In the genomic region with DNA sequence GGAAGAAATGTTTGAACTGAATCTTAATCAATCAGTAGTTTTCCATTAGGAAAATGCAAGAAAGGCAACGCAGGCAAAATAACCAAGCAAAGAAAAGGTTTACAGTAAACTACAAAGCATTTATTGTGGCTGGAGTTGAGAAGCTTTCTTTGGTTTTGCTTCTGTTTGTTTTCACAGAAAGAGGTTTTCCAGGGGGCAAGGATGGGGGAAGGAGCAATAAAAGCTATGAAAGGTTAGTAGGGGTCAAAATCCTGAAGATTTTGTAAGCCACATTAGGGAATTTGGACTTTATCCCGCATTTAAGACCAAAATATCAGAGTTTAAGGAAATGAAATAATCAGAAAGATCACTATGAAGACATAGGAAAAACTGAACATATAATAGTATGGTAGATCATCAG, we compare ENCODE assay signal across 21 cellular contexts. TPM values are rescaled to one million over a fixed set of nuclear protein-coding genes. Genes with fewer than 3 reads are reported as not detected.
DNase-seq lines count a peak whose midpoint lies in the region; ATAC-seq and TF ChIP-seq lines count a peak whose summit lies in the region.
"Had no signal": no experiment of that assay in that cellular context is flagged by ENCODE, and none has a peak within 500 bp of the region (broad histone marks: within the 10 kb centered on the region; RNA-seq: fewer than 3 reads in every experiment).

No MANE protein-coding gene starts in this region.

- peaks cover 0 to 25% (median 0%) of the 10 kb centered on the region in 3 donors for H3K36me3 ChIP-seq in tibial nerve

- H3K27me3 Mint-ChIP-seq in activated CD4-positive, alpha-beta T cell treated with anti-CD3 and anti-CD28 coated beads for 36 hours = no peaks in the 10 kb centered on the region
- H3K27me3 Mint-ChIP-seq in brain = no peaks in the 10 kb centered on the region
- H3K27me3 Mint-ChIP-seq in osteocyte (ENCODE audit: unreplicated experiment) = no peaks in the 10 kb centered on the region
- H3K27me3 Mint-ChIP-seq: CD8-positive, alpha-beta memory T cell had no signal

- H3K4me3 ChIP-seq in tibial nerve = no peak overlapping the region
- H3K4me3 ChIP-seq: BLaER1, SJSA1 had no signal

- no peak for TF ChIP-seq EP300 in tibial nerve (IDR thresholded peaks at IDR 0.05)

- H3K27me3 ChIP-seq in tibial nerve = no peaks in the 10 kb centered on the region
- H3K27me3 ChIP-seq: BLaER1, SJSA1 had no signal

- ATAC-seq in activated CD4-positive, alpha-beta T cell treated with anti-CD3 and anti-CD28 coated beads for 36 hours = no peak
- ATAC-seq in GM19035 (IDR thresholded peaks at IDR 0.05; ENCODE audit: unreplicated experiment) (no peak), HG02870 (IDR thresholded peaks at IDR 0.05; ENCODE audit: unreplicated experiment) (no peak), SK-N-SH treated with all-trans-retinoic acid at 6 μM for 48 hours (no peak)
- ATAC-seq: PC-3 had no signal

- H3K36me3 Mint-ChIP-seq in activated CD4-positive, alpha-beta T cell treated with anti-CD3 and anti-CD28 coated beads for 36 hours (ENCODE audit: low read depth) = peaks cover 20% of the 10 kb centered on the region
- H3K36me3 Mint-ChIP-seq in brain = peaks cover 42% of the 10 kb centered on the region
- H3K36me3 Mint-ChIP-seq in osteocyte (ENCODE audit: unreplicated experiment) = peaks cover 25% of the 10 kb centered on the region

- H3K27ac ChIP-seq in tibial nerve = peak overlapping the region in 1 of 4 donors; percentile 6
- H3K27ac ChIP-seq: 22Rv1, BLaER1, KMS-11, SJSA1 had no signal

- DNase-seq in activated CD4-positive, alpha-beta T cell treated with anti-CD3 and anti-CD28 coated beads for 36 hours = no peak
- no peak for DNase-seq in activated CD4-positive, alpha-beta T cell treated with anti-CD3 and anti-CD28 coated beads for 1 hour
- no peak for DNase-seq in osteocyte (ENCODE audit: extremely low spot score, unreplicated experiment)
- no peak for DNase-seq in tibial nerve (ENCODE audit: low spot score in 2 of 2)
- DNase-seq: CD8-positive, alpha-beta memory T cell; DND-41; GF-D8; GOT3; NCI-H1436; NCI-H2081; NCI-H82; PC-3; SW 1271 had no signal

- POLR2A ChIA-PET in activated CD4-positive, alpha-beta T cell treated with anti-CD3 and anti-CD28 coated beads for 36 hours (lab: Charles Lee) = no interaction called here

- no peaks in the 10 kb centered on the region for H3K9me3 Mint-ChIP-seq in activated CD4-positive, alpha-beta T cell treated with anti-CD3 and anti-CD28 coated beads for 36 hours (ENCODE audit: low read depth)
- H3K9me3 Mint-ChIP-seq in brain (no peaks in the 10 kb centered on the region), osteocyte (ENCODE audit: unreplicated experiment) (no peaks in the 10 kb centered on the region)
- H3K9me3 Mint-ChIP-seq: CD8-positive, alpha-beta memory T cell had no signal

- no peak for TF ChIP-seq POLR2A in tibial nerve (IDR thresholded peaks at IDR 0.05)

- intact Hi-C loops in activated CD4-positive, alpha-beta T cell treated with anti-CD3 and anti-CD28 coated beads for 36 hours (cut with DNase I, micrococcal nuclease) = no loop called here

- H3K4me1 Mint-ChIP-seq in activated CD4-positive, alpha-beta T cell treated with anti-CD3 and anti-CD28 coated beads for 36 hours = peaks cover 17% of the 10 kb centered on the region
- peaks cover 47% of the 10 kb centered on the region for H3K4me1 Mint-ChIP-seq in brain
- peaks cover 39% of the 10 kb centered on the region for H3K4me1 Mint-ChIP-seq in osteocyte (ENCODE audit: unreplicated experiment)

- CTCF ChIA-PET in activated CD4-positive, alpha-beta T cell treated with anti-CD3 and anti-CD28 coated beads for 36 hours (lab: Charles Lee) = no interaction called here

- H3K27ac Mint-ChIP-seq in activated CD4-positive, alpha-beta T cell treated with anti-CD3 and anti-CD28 coated beads for 36 hours = peak overlapping the region; percentile 42
- peak overlapping the region in 4 of 5 experiments; percentile 5 to 66 (median 20) for H3K27ac Mint-ChIP-seq in brain
- peak overlapping the region; percentile 50 for H3K27ac Mint-ChIP-seq in osteocyte (ENCODE audit: unreplicated experiment)
- H3K27ac Mint-ChIP-seq: CD8-positive, alpha-beta memory T cell had no signal

- no peak overlapping the region for H3K4me3 Mint-ChIP-seq in activated CD4-positive, alpha-beta T cell treated with anti-CD3 and anti-CD28 coated beads for 36 hours
- no peak overlapping the region for H3K4me3 Mint-ChIP-seq in brain
- H3K4me3 Mint-ChIP-seq in osteocyte (ENCODE audit: unreplicated experiment) = no peak overlapping the region
- H3K4me3 Mint-ChIP-seq: CD8-positive, alpha-beta memory T cell had no signal

- WGBS in tibial nerve, 2 donors = 16 to 20% methylated on average over 2 of the region's 2 CpGs

- H3K4me1 ChIP-seq in tibial nerve = peaks cover 0 to 47% (median 13%) of the 10 kb centered on the region in 4 donors
- H3K4me1 ChIP-seq: BLaER1 had no signal

- no peak for TF ChIP-seq CTCF in brain (conservative IDR thresholded peaks at IDR 0.05)
- TF ChIP-seq CTCF in osteocyte (IDR thresholded peaks at IDR 0.05) = no peak
- no peak for TF ChIP-seq CTCF in tibial nerve (IDR thresholded peaks at IDR 0.05)

- H3K9me3 ChIP-seq in tibial nerve = no peaks in the 10 kb centered on the region
- H3K9me3 ChIP-seq: SJSA1 had no signal

TF ChIP-seq in SK-N-SH treated with all-trans-retinoic acid at 6 μM for 48 hours, 23 proteins besides CTCF, POLR2A, EP300 and RAD21:
- TF ChIP-seq ARNTL (CRISPR knock-in tag; IDR thresholded peaks at IDR 0.05; ENCODE audit: borderline replicate concordance, low read depth) (no peak), ESRRG (CRISPR knock-in tag; IDR thresholded peaks at IDR 0.05) (no peak), ZFP30 (CRISPR knock-in tag; IDR thresholded peaks at IDR 0.05) (no peak), PPARA (CRISPR knock-in tag; IDR thresholded peaks at IDR 0.05; ENCODE audit: borderline replicate concordance) (no peak)

RNA-seq across cellular contexts. Expression of a gene that starts 51.1 kb away (rescaled TPM):
- 10 to 100 TPM; 46.4 to 46.5 TPM for total RNA-seq in activated CD4-positive, alpha-beta T cell treated with anti-CD3 and anti-CD28 coated beads for 36 hours
- polyA plus RNA-seq in brain (ENCODE audit: insufficient read depth, low read depth, low replicate concordance) = 28.8 TPM
- total RNA-seq in osteocyte (64.0 and 68.2 TPM in 2 replicates), tibial nerve (10 to 100 TPM; 52.2 to 82.8 (median 72.4) TPM)
